11 cellular contexts compared by ENCODE assay signal in genomic region chr21:43331962-43332458, GRCh38.
DNase-seq lines count a peak whose midpoint lies in the region; ATAC-seq and TF ChIP-seq lines count a peak whose summit lies in the region.
"Had no signal": no experiment of that assay in that cellular context is flagged by ENCODE, and none has a peak within 500 bp of the region (broad histone marks: within the 10 kb centered on the region; RNA-seq: fewer than 3 reads in every experiment).

No MANE protein-coding gene starts in this region.

- TF ChIP-seq CTCF in MCF 10A (IDR thresholded peaks at IDR 0.05; ENCODE audit: unreplicated experiment) (no peak), mammary epithelial cell (conservative IDR thresholded peaks at IDR 0.05 in 1 of 2, IDR thresholded peaks at IDR 0.05 in 1 of 2; ENCODE audit: extremely low read depth in 1 of 2, insufficient read depth in 1 of 2, low read depth in 1 of 2, low read length in 2 of 2) (no peak), SK-N-SH (IDR thresholded peaks at IDR 0.05) (no peak)

- no peak for TF ChIP-seq RAD21 in SK-N-SH (IDR thresholded peaks at IDR 0.05; ENCODE audit: low read length)

- no peaks in the 10 kb centered on the region for H3K79me2 ChIP-seq in mammary epithelial cell (ENCODE audit: insufficient read depth, low read length)
- H3K79me2 ChIP-seq in SK-N-SH (ENCODE audit: insufficient read depth), result no peaks in the 10 kb centered on the region

- no peak overlapping the region for H3K4me3 ChIP-seq in mammary epithelial cell (replicated peaks in 1 of 3; ENCODE audit: insufficient read depth in 1 of 3, low read depth in 2 of 3, low read length in 3 of 3)
- no peak overlapping the region for H3K4me3 ChIP-seq in SK-N-SH (ENCODE audit: low read depth in 2 of 2, low read length in 1 of 2)
- no peak overlapping the region for H3K4me3 ChIP-seq in HAP-1

- ATAC-seq in HG02798 (IDR thresholded peaks at IDR 0.05; ENCODE audit: poor library complexity, unreplicated experiment), result no peak
- ATAC-seq: T-helper 17 cell had no signal

- DNase-seq in MCF 10A (ENCODE audit: unreplicated experiment), result peak; percentile 68
- DNase-seq in mammary epithelial cell, result no peak
- DNase-seq in dermis microvascular lymphatic vessel endothelial cell (ENCODE audit: low read depth in 2 of 2), result peak; percentile 59 to 96
- peak; percentile 95 for DNase-seq in medulla oblongata (ENCODE audit: extremely low spot score)
- DNase-seq in NCI-H345 (lab: John Stamatoyannopoulos, UW), result no peak
- no peak for DNase-seq in SK-N-SH
- DNase-seq in HAP-1 (ENCODE audit: low spot score in 2 of 2), result no peak
- DNase-seq: T-helper 17 cell had no signal

- H3K9me3 ChIP-seq in mammary epithelial cell (replicated peaks; ENCODE audit: insufficient read depth, low read length) (no peaks in the 10 kb centered on the region), SK-N-SH (no peaks in the 10 kb centered on the region), HAP-1 (no peaks in the 10 kb centered on the region)
- H3K9me3 ChIP-seq: neutrophil had no signal

- H3K27ac Mint-ChIP-seq in MCF 10A (ENCODE audit: low read depth, unreplicated experiment), result no peak overlapping the region
- H3K27ac Mint-ChIP-seq: T-helper 17 cell had no signal

- CTCF ChIA-PET in MCF 10A (lab: Yijun Ruan, JAX), result interaction anchor here (1.0 kb wide), 1 partner anchor 134 kb away, joined by 4 read pairs; no protein-coding TSS in a partner anchor
- CTCF ChIA-PET in mammary epithelial cell (lab: Charles Lee; ENCODE audit: low non-redundant PET), result no interaction called here
- CTCF ChIA-PET in SK-N-SH (lab: Yijun Ruan, JAX), result no interaction called here

- H3F3A ChIP-seq in SK-N-SH (replicated peaks; ENCODE audit: insufficient read depth), result no peaks in the 10 kb centered on the region

- H3K4me1 ChIP-seq in mammary epithelial cell (ENCODE audit: insufficient read depth, low read length) (peaks cover 17% of the 10 kb centered on the region), SK-N-SH (ENCODE audit: control insufficient read depth in 1 of 2, insufficient read depth in 2 of 2, low read depth in 1 of 2, low read length in 1 of 2) (peaks cover 3 to 9% of the 10 kb centered on the region in 2 experiments; a peak in 2 of 4 replicates), HAP-1 (peaks cover 8% of the 10 kb centered on the region)

- H3K9ac ChIP-seq in mammary epithelial cell (ENCODE audit: insufficient read depth, low read length) (no peak overlapping the region), SK-N-SH (no peak overlapping the region)
- H3K9ac ChIP-seq: KMS-11 had no signal

- in situ Hi-C loops in mammary epithelial cell (cut with MboI; ENCODE audit: low sequenced_read_pairs in 2 of 2), result no loop called here
- in situ Hi-C loops in HAP-1 (cut with MboI; ENCODE audit: low sequenced_read_pairs), result no loop called here

- H3K36me3 Mint-ChIP-seq in MCF 10A (ENCODE audit: insufficient read depth, unreplicated experiment), result peaks cover 4% of the 10 kb centered on the region

- no peaks in the 10 kb centered on the region for H3K9me2 ChIP-seq in SK-N-SH

- H3K4me3 Mint-ChIP-seq in MCF 10A (ENCODE audit: unreplicated experiment), result no peak overlapping the region
- H3K4me3 Mint-ChIP-seq: T-helper 17 cell had no signal

- H3K27me3 ChIP-seq in mammary epithelial cell (ENCODE audit: insufficient read depth, low read length) (no peaks in the 10 kb centered on the region), SK-N-SH (ENCODE audit: insufficient read depth) (no peaks in the 10 kb centered on the region), HAP-1 (ENCODE audit: low read depth) (no peaks in the 10 kb centered on the region)

- H3K4me2 ChIP-seq in mammary epithelial cell (ENCODE audit: insufficient read depth, low read depth, low read length) (no peak overlapping the region), SK-N-SH (no peak overlapping the region)
- H3K4me2 ChIP-seq: KMS-11 had no signal

- H3K36me3 ChIP-seq in mammary epithelial cell (ENCODE audit: insufficient read depth, low read length) (no peaks in the 10 kb centered on the region), SK-N-SH (replicated peaks in 1 of 2; ENCODE audit: control insufficient read depth in 1 of 2, insufficient read depth in 2 of 2, low read length in 1 of 2) (no peaks in the 10 kb centered on the region), HAP-1 (replicated peaks) (no peaks in the 10 kb centered on the region)
- H3K36me3 ChIP-seq: neutrophil had no signal

- H3K9me3 Mint-ChIP-seq in MCF 10A (ENCODE audit: unreplicated experiment), result peaks cover 9% of the 10 kb centered on the region

- BruUV-seq in MCF 10A (replicated peaks; lab: Mats Ljungman, UMichigan) (no TSS peak), mammary epithelial cell (replicated peaks; lab: Mats Ljungman, UMichigan) (no TSS peak)

- no peak for TF ChIP-seq EP300 in SK-N-SH (IDR thresholded peaks at IDR 0.05; ENCODE audit: borderline replicate concordance in 1 of 2, low read depth in 1 of 2, low read length in 1 of 2)

- no peaks in the 10 kb centered on the region for H3K27me3 Mint-ChIP-seq in MCF 10A (ENCODE audit: insufficient read depth, unreplicated experiment)

- POLR2A ChIA-PET in MCF 10A (lab: Yijun Ruan, JAX) (interaction anchor here (0.5 kb wide), 1 partner anchor 21 kb away, joined by 3 read pairs; no protein-coding TSS in a partner anchor), SK-N-SH (lab: Yijun Ruan, JAX) (no interaction called here)

- H4K20me1 ChIP-seq in mammary epithelial cell (ENCODE audit: insufficient read depth, low read length) (no peaks in the 10 kb centered on the region), SK-N-SH (ENCODE audit: insufficient read depth) (no peaks in the 10 kb centered on the region)

- H2AFZ ChIP-seq in mammary epithelial cell (ENCODE audit: low read depth, low read length) (no peak overlapping the region), SK-N-SH (ENCODE audit: low read depth) (no peak overlapping the region)

- H3K4me1 Mint-ChIP-seq in MCF 10A (ENCODE audit: insufficient read depth, unreplicated experiment), result peaks cover 29% of the 10 kb centered on the region
- H3K4me1 Mint-ChIP-seq: T-helper 17 cell had no signal

- WGBS in mammary epithelial cell (ENCODE audit: low coverage, missing lambda C conversion rate), result 94% methylated on average over 11 of the region's 14 CpGs
- WGBS in SK-N-SH (ENCODE audit: low lambda C conversion rate), result 77% methylated on average over 13 of the region's 14 CpGs

- dilution Hi-C loops in mammary epithelial cell (cut with HindIII; ENCODE audit: low sequenced_read_pairs), result no loop called here

- intact Hi-C loops in MCF 10A (cut with micrococcal nuclease) (no loop called here), mammary epithelial cell (cut with micrococcal nuclease) (no loop called here)

- no peak overlapping the region for H3K27ac ChIP-seq in mammary epithelial cell (ENCODE audit: insufficient read depth, low read depth, low read length)
- H3K27ac ChIP-seq in SK-N-SH (ENCODE audit: low read depth in 2 of 2, low read length in 1 of 2), result no peak overlapping the region
- H3K27ac ChIP-seq: KMS-11, neutrophil had no signal

TF ChIP-seq in SK-N-SH, 30 proteins besides CTCF, POLR2A, EP300 and RAD21 (continues in another document):
- TF ChIP-seq CHD2 (IDR thresholded peaks at IDR 0.05; ENCODE audit: low read length, partially characterized antibody) (no peak), GATA2 (CRISPR knock-in tag; IDR thresholded peaks at IDR 0.05) (no peak), ELF1 (IDR thresholded peaks at IDR 0.05) (no peak), NRF1 (IDR thresholded peaks at IDR 0.05; ENCODE audit: low read depth, low read length) (no peak), TAF1 (IDR thresholded peaks at IDR 0.05; ENCODE audit: borderline replicate concordance, low read depth, low read length) (no peak), JUND (IDR thresholded peaks at IDR 0.05) (no peak), ZBTB33 (IDR thresholded peaks at IDR 0.05; ENCODE audit: borderline replicate concordance, low read depth) (no peak), IRF3 (IDR thresholded peaks at IDR 0.05; ENCODE audit: low read depth, low read length) (no peak), GABPA (IDR thresholded peaks at IDR 0.05; ENCODE audit: low read depth) (no peak), USF2 (IDR thresholded peaks at IDR 0.05; ENCODE audit: borderline replicate concordance, low read depth, low read length) (no peak), FOXJ3 (CRISPR knock-in tag; IDR thresholded peaks at IDR 0.05) (no peak), FOSL2 (IDR thresholded peaks at IDR 0.05; ENCODE audit: borderline replicate concordance, low read depth) (no peak), RFX5 (IDR thresholded peaks at IDR 0.05; ENCODE audit: low read length) (no peak), TEAD4 (IDR thresholded peaks at IDR 0.05; ENCODE audit: borderline replicate concordance, insufficient read depth) (no peak)

Comparison
In these comparisons a context has a peak if more than half of its experiments do, and no peak if none do; other contexts are left out.
1. DNase-seq: peak in MCF 10A (single experiment), dermis microvascular lymphatic vessel endothelial cell (2 of 2) and medulla oblongata (single experiment); none in mammary epithelial cell (single experiment), NCI-H345 (single experiment), SK-N-SH (single experiment) and HAP-1 (0 of 2).